1 cellular context compared by ENCODE assay signal in the genomic region with DNA sequence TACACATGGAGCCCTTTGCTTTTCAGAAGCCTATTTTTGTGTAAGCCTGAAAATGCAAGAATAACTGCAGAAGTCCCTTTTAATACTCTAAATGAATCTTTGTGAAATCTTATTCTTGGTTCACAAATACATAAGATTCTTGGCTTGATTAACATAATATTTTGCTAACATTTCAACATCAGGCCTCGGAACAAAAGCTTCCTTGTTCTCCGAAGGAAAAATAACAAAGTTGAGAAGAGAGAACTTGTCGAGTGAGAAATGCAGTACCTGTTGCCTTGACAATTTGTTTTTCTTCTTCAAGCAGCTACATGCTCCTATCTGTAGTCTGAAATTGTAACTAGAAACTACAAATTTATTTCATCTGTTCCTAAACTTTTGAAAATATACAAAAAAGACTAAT.
TF ChIP-seq lines count a peak whose summit lies in the region.

No MANE protein-coding gene starts in this region.

TF ChIP-seq in GM23338, 12 proteins besides CTCF, POLR2A, EP300 and RAD21 (continued from another document):
- TF ChIP-seq, protein P1, sequence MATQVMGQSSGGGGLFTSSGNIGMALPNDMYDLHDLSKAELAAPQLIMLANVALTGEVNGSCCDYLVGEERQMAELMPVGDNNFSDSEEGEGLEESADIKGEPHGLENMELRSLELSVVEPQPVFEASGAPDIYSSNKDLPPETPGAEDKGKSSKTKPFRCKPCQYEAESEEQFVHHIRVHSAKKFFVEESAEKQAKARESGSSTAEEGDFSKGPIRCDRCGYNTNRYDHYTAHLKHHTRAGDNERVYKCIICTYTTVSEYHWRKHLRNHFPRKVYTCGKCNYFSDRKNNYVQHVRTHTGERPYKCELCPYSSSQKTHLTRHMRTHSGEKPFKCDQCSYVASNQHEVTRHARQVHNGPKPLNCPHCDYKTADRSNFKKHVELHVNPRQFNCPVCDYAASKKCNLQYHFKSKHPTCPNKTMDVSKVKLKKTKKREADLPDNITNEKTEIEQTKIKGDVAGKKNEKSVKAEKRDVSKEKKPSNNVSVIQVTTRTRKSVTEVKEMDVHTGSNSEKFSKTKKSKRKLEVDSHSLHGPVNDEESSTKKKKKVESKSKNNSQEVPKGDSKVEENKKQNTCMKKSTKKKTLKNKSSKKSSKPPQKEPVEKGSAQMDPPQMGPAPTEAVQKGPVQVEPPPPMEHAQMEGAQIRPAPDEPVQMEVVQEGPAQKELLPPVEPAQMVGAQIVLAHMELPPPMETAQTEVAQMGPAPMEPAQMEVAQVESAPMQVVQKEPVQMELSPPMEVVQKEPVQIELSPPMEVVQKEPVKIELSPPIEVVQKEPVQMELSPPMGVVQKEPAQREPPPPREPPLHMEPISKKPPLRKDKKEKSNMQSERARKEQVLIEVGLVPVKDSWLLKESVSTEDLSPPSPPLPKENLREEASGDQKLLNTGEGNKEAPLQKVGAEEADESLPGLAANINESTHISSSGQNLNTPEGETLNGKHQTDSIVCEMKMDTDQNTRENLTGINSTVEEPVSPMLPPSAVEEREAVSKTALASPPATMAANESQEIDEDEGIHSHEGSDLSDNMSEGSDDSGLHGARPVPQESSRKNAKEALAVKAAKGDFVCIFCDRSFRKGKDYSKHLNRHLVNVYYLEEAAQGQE (IDR thresholded peaks at IDR 0.05; ENCODE audit: unreplicated experiment): no peak
- TF ChIP-seq ZNF462 (CRISPR knock-in tag; IDR thresholded peaks at IDR 0.05): no peak
- TF ChIP-seq EZH2phosphoT487 (IDR thresholded peaks at IDR 0.05; ENCODE audit: unreplicated experiment): no peak
- no peak for TF ChIP-seq CREB1 (CRISPR knock-in tag; IDR thresholded peaks at IDR 0.05; ENCODE audit: low read depth)
- no peak for TF ChIP-seq POLR2AphosphoS5 (IDR thresholded peaks at IDR 0.05; ENCODE audit: low read depth)
- TF ChIP-seq ZNF114 (CRISPR knock-in tag; IDR thresholded peaks at IDR 0.05): no peak
- TF ChIP-seq ZNF331 (CRISPR knock-in tag; IDR thresholded peaks at IDR 0.05; ENCODE audit: low read depth): no peak
- TF ChIP-seq JUNB (IDR thresholded peaks at IDR 0.05; ENCODE audit: unreplicated experiment): no peak
- TF ChIP-seq EZH2 (IDR thresholded peaks at IDR 0.05; ENCODE audit: low read depth, unreplicated experiment): no peak
- no peak for TF ChIP-seq NANOG (IDR thresholded peaks at IDR 0.05; ENCODE audit: borderline replicate concordance)
